8 cellular contexts compared by ENCODE assay signal in the genomic region with DNA sequence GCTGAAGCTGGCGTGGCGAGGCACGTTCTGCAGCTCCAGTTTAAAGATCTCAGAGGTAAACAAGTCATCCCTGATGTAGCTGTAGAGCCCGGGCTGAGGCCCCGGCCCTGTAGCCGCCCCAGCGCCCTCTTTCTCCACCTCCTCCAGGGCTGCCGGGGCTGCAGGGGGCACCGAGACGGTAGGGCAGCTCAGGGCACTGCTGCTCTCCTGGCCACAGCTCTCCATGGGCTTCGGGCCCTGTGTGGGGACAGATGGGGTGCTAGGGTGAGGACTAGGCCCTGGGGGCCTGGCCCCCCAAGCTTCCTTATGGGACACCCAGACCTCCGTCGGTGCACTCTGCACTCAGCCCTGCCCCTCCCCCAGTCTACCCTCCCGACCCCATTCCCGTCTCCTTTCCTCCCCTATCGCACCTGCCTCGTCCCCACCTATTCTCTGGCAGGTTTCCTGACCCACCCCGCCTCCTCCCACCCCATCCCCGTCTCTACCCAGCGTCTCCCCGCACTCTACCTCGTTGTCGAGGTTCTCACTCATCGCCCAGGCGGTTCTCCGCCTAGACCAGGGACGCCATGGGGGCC.
A peak's percentile ranks its signal among the peaks of the same experiment; 100 is the strongest.
DNase-seq lines count a peak whose midpoint lies in the region; ATAC-seq lines count a peak whose summit lies in the region.

No MANE protein-coding gene starts in this region.

- DNase-seq in stimulated activated naive B cell treated with anti-CD40 and anti-IgM and Interleukin-4, amounts not matched to agents 10 μg/mL and 1 μg/mL and 100 μg/mL, for 72 hours: no peak
- no peak for DNase-seq in OCI-M2 (lab: John Stamatoyannopoulos, UW; ENCODE audit: unreplicated experiment)

- ATAC-seq in HG03135 (IDR thresholded peaks at IDR 0.05; ENCODE audit: unreplicated experiment) (peak; percentile 3), HG02610 (IDR thresholded peaks at IDR 0.05; ENCODE audit: unreplicated experiment) (no peak), HG02981 (IDR thresholded peaks at IDR 0.05; ENCODE audit: unreplicated experiment) (no peak), GM21360 (IDR thresholded peaks at IDR 0.05; ENCODE audit: unreplicated experiment) (no peak)
- ATAC-seq in stimulated activated naive B cell treated with anti-CD40 and anti-IgM and Interleukin-4, amounts not matched to agents 10 μg/mL and 1 μg/mL and 100 μg/mL, for 72 hours (replicated peaks): no peak

- H3K27ac Mint-ChIP-seq in activated naive CD8-positive, alpha-beta T cell: peak overlapping the region; percentile 87
- H3K27ac Mint-ChIP-seq in stimulated activated naive B cell treated with anti-CD40 and anti-IgM and Interleukin-4, amounts not matched to agents 10 μg/mL and 1 μg/mL and 100 μg/mL, for 72 hours: peak overlapping the region; percentile 97

- H3K9me3 Mint-ChIP-seq in activated naive CD8-positive, alpha-beta T cell (ENCODE audit: low read depth): no peaks in the 10 kb centered on the region
- no peaks in the 10 kb centered on the region for H3K9me3 Mint-ChIP-seq in stimulated activated naive B cell treated with anti-CD40 and anti-IgM and Interleukin-4, amounts not matched to agents 10 μg/mL and 1 μg/mL and 100 μg/mL, for 72 hours

- H3K4me3 ChIP-seq in iPS-11a (ENCODE audit: low read depth, low read length): peak overlapping the region; percentile 79

- H3K4me3 Mint-ChIP-seq in activated naive CD8-positive, alpha-beta T cell: peak overlapping the region; percentile 90
- H3K4me3 Mint-ChIP-seq in stimulated activated naive B cell treated with anti-CD40 and anti-IgM and Interleukin-4, amounts not matched to agents 10 μg/mL and 1 μg/mL and 100 μg/mL, for 72 hours: peak overlapping the region; percentile 86 to 91

- H3K27me3 Mint-ChIP-seq in activated naive CD8-positive, alpha-beta T cell: no peaks in the 10 kb centered on the region
- no peaks in the 10 kb centered on the region for H3K27me3 Mint-ChIP-seq in stimulated activated naive B cell treated with anti-CD40 and anti-IgM and Interleukin-4, amounts not matched to agents 10 μg/mL and 1 μg/mL and 100 μg/mL, for 72 hours

- peaks cover 3% of the 10 kb centered on the region for H3K36me3 Mint-ChIP-seq in activated naive CD8-positive, alpha-beta T cell
- peaks cover 47 to 52% of the 10 kb centered on the region in 2 donors for H3K36me3 Mint-ChIP-seq in stimulated activated naive B cell treated with anti-CD40 and anti-IgM and Interleukin-4, amounts not matched to agents 10 μg/mL and 1 μg/mL and 100 μg/mL, for 72 hours

- peaks cover 39% of the 10 kb centered on the region for H3K4me1 Mint-ChIP-seq in activated naive CD8-positive, alpha-beta T cell (ENCODE audit: low read depth)
- H3K4me1 Mint-ChIP-seq in stimulated activated naive B cell treated with anti-CD40 and anti-IgM and Interleukin-4, amounts not matched to agents 10 μg/mL and 1 μg/mL and 100 μg/mL, for 72 hours: peaks cover 37 to 78% of the 10 kb centered on the region in 2 donors
